ENCODE assay signal across 1 cellular context in the genomic region with DNA sequence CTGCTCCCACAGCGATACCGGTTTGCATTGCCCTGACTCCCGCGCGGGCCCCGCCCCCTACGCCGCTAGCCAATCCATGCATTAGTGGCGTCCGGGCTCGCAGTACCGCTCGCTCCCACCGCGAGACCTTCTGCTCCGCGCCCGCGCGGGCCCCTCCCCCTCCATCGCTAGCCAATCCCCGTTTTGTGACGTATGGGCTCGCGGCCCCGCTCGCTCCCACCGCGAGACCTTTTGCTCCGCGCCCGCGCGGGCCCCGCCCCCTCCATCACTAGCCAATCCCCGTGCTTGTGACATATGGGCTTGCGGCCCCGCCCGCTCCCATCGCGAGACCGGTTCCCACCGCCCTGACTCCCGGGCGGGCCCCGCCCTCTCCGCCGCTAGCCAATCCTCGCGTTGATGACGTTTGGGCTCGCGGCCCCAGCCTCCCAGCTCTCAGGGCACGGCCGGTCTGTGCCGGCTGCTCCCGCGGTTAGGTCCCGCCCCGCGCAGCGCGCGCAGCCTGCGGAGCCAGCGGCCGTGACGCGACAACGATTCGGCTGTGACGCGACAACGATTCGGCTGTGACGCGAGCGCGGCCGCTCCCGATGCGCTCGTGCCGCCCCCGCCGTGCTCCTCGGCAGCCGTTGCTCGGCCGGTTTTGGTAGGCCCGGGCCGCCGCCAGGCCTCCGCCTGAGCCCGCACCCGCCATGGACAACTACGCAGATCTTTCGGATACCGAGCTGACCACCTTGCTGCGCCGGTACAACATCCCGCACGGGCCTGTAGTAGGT.
TF ChIP-seq lines count a peak whose summit lies in the region.

A gene (plus strand): TSS at position 497 of the 770 bp plus-strand sequence. CDS start 190 bp downstream, at position 687.

TF ChIP-seq in K562, 482 proteins besides CTCF, POLR2A, EP300 and RAD21 (continued from another document and continues in another):
- TF ChIP-seq, protein P1, sequence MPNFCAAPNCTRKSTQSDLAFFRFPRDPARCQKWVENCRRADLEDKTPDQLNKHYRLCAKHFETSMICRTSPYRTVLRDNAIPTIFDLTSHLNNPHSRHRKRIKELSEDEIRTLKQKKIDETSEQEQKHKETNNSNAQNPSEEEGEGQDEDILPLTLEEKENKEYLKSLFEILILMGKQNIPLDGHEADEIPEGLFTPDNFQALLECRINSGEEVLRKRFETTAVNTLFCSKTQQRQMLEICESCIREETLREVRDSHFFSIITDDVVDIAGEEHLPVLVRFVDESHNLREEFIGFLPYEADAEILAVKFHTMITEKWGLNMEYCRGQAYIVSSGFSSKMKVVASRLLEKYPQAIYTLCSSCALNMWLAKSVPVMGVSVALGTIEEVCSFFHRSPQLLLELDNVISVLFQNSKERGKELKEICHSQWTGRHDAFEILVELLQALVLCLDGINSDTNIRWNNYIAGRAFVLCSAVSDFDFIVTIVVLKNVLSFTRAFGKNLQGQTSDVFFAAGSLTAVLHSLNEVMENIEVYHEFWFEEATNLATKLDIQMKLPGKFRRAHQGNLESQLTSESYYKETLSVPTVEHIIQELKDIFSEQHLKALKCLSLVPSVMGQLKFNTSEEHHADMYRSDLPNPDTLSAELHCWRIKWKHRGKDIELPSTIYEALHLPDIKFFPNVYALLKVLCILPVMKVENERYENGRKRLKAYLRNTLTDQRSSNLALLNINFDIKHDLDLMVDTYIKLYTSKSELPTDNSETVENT (CRISPR knock-in tag; IDR thresholded peaks at IDR 0.05): peak; percentile 30; the same call in 1 of the 2 replicates
- TF ChIP-seq GTF2F1 (IDR thresholded peaks at IDR 0.05; ENCODE audit: low read depth, low read length) (no peak), SP2 (IDR thresholded peaks at IDR 0.05; ENCODE audit: extremely low read depth, low read depth, low read length, poor library complexity, severe bottlenecking) (no peak), TBL1XR1 (IDR thresholded peaks at IDR 0.05; ENCODE audit: low read length in 2 of 2) (peak in 1 of 2 experiments; percentile 88; a peak in 2 of 4 replicates), CXXC5 (CRISPR knock-in tag; IDR thresholded peaks at IDR 0.05) (peak; percentile 88), SAFB (IDR thresholded peaks at IDR 0.05; ENCODE audit: borderline replicate concordance, low read depth, low read length) (no peak), EZH2 (IDR thresholded peaks at IDR 0.05; ENCODE audit: borderline replicate concordance, low read depth, low read length) (no peak), POU5F1 (IDR thresholded peaks at IDR 0.05; ENCODE audit: borderline replicate concordance, low read depth, low read length, partially characterized antibody) (no peak), ZNF124 (CRISPR knock-in tag; IDR thresholded peaks at IDR 0.05) (no peak), KDM5B (IDR thresholded peaks at IDR 0.05; ENCODE audit: insufficient replicate concordance, low read depth, low read length) (peak; percentile 60), TARDBP (IDR thresholded peaks at IDR 0.05) (peak; percentile 98), SIN3B (IDR thresholded peaks at IDR 0.05; ENCODE audit: low read depth) (peak; percentile 56; the same call in 1 of the 2 replicates), ZNF165 (CRISPR knock-in tag; IDR thresholded peaks at IDR 0.05; ENCODE audit: borderline replicate concordance) (no peak), MBD2 (IDR thresholded peaks at IDR 0.05; ENCODE audit: borderline replicate concordance, low read depth) (peak; percentile 55; the same call in 1 of the 2 replicates), ILF3 (IDR thresholded peaks at IDR 0.05; ENCODE audit: borderline replicate concordance) (no peak), NCOA6 (IDR thresholded peaks at IDR 0.05) (no peak), MAFF (IDR thresholded peaks at IDR 0.05; ENCODE audit: low read length) (peak; percentile 27; the same call in 1 of the 2 replicates), JUN (IDR thresholded peaks at IDR 0.05; ENCODE audit: borderline replicate concordance, low read depth, low read length) (no peak), JUN (CRISPR knock-in tag; IDR thresholded peaks at IDR 0.05; ENCODE audit: borderline replicate concordance) (no peak; the same call in 1 of the 2 replicates), CTBP1 (IDR thresholded peaks at IDR 0.05; ENCODE audit: borderline replicate concordance) (peak; percentile 51), NR2C2 (CRISPR knock-in tag; IDR thresholded peaks at IDR 0.05) (peak; percentile 39; the same call in 1 of the 2 replicates), NR2C2 (tag; IDR thresholded peaks at IDR 0.05) (peak; percentile 40; the same call in 1 of the 2 replicates), MEIS2 (IDR thresholded peaks at IDR 0.05; ENCODE audit: partially characterized antibody) (peak; percentile 68), NFIX (CRISPR knock-in tag; IDR thresholded peaks at IDR 0.05; ENCODE audit: low read depth) (no peak), ZNF561 (CRISPR knock-in tag; conservative IDR thresholded peaks at IDR 0.05) (no peak), RB1 (IDR thresholded peaks at IDR 0.05; ENCODE audit: low read depth) (peak; percentile 82)
- TF ChIP-seq, protein P2, sequence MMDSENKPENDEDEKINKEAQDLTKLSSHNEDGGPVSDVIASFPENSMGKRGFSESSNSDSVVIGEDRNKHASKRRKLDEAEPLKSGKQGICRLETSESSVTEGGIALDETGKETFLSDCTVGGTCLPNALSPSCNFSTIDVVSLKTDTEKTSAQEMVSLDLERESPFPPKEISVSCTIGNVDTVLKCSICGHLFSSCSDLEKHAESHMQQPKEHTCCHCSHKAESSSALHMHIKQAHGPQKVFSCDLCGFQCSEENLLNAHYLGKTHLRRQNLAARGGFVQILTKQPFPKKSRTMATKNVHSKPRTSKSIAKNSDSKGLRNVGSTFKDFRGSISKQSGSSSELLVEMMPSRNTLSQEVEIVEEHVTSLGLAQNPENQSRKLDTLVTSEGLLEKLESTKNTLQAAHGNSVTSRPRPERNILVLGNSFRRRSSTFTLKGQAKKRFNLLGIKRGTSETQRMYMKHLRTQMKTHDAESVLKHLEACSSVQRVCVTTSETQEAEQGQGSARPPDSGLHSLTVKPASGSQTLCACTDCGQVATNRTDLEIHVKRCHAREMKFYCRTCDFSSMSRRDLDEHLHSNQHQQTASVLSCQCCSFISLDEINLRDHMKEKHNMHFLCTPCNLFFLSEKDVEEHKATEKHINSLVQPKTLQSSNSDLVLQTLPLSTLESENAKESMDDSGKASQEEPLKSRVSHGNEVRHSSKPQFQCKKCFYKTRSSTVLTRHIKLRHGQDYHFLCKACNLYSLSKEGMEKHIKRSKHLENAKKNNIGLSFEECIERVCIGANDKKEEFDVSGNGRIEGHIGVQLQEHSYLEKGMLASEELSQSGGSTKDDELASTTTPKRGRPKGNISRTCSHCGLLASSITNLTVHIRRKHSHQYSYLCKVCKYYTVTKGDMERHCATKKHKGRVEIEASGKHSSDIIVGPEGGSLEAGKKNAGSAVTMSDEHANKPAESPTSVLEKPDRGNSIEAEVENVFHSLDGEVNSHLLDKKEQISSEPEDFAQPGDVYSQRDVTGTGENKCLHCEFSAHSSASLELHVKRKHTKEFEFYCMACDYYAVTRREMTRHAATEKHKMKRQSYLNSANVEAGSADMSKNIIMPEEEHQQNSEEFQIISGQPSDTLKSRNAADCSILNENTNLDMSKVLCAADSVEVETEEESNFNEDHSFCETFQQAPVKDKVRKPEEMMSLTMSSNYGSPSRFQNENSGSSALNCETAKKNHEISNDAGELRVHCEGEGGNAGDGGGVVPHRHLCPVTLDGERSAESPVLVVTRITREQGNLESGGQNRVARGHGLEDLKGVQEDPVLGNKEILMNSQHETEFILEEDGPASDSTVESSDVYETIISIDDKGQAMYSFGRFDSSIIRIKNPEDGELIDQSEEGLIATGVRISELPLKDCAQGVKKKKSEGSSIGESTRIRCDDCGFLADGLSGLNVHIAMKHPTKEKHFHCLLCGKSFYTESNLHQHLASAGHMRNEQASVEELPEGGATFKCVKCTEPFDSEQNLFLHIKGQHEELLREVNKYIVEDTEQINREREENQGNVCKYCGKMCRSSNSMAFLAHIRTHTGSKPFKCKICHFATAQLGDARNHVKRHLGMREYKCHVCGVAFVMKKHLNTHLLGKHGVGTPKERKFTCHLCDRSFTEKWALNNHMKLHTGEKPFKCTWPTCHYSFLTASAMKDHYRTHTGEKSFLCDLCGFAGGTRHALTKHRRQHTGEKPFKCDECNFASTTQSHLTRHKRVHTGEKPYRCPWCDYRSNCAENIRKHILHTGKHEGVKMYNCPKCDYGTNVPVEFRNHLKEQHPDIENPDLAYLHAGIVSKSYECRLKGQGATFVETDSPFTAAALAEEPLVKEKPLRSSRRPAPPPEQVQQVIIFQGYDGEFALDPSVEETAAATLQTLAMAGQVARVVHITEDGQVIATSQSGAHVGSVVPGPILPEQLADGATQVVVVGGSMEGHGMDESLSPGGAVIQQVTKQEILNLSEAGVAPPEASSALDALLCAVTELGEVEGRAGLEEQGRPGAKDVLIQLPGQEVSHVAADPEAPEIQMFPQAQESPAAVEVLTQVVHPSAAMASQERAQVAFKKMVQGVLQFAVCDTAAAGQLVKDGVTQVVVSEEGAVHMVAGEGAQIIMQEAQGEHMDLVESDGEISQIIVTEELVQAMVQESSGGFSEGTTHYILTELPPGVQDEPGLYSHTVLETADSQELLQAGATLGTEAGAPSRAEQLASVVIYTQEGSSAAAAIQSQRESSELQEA (IDR thresholded peaks at IDR 0.05; ENCODE audit: low read depth): no peak
- TF ChIP-seq, protein P3, sequence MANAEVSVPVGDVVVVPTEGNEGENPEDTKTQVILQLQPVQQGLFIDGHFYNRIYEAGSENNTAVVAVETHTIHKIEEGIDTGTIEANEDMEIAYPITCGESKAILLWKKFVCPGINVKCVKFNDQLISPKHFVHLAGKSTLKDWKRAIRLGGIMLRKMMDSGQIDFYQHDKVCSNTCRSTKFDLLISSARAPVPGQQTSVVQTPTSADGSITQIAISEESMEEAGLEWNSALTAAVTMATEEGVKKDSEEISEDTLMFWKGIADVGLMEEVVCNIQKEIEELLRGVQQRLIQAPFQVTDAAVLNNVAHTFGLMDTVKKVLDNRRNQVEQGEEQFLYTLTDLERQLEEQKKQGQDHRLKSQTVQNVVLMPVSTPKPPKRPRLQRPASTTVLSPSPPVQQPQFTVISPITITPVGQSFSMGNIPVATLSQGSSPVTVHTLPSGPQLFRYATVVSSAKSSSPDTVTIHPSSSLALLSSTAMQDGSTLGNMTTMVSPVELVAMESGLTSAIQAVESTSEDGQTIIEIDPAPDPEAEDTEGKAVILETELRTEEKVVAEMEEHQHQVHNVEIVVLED (CRISPR knock-in tag; IDR thresholded peaks at IDR 0.05): peak; percentile 65
- TF ChIP-seq, protein P4, sequence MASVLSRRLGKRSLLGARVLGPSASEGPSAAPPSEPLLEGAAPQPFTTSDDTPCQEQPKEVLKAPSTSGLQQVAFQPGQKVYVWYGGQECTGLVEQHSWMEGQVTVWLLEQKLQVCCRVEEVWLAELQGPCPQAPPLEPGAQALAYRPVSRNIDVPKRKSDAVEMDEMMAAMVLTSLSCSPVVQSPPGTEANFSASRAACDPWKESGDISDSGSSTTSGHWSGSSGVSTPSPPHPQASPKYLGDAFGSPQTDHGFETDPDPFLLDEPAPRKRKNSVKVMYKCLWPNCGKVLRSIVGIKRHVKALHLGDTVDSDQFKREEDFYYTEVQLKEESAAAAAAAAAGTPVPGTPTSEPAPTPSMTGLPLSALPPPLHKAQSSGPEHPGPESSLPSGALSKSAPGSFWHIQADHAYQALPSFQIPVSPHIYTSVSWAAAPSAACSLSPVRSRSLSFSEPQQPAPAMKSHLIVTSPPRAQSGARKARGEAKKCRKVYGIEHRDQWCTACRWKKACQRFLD (CRISPR knock-in tag; IDR thresholded peaks at IDR 0.05): no peak
- TF ChIP-seq, protein P5, sequence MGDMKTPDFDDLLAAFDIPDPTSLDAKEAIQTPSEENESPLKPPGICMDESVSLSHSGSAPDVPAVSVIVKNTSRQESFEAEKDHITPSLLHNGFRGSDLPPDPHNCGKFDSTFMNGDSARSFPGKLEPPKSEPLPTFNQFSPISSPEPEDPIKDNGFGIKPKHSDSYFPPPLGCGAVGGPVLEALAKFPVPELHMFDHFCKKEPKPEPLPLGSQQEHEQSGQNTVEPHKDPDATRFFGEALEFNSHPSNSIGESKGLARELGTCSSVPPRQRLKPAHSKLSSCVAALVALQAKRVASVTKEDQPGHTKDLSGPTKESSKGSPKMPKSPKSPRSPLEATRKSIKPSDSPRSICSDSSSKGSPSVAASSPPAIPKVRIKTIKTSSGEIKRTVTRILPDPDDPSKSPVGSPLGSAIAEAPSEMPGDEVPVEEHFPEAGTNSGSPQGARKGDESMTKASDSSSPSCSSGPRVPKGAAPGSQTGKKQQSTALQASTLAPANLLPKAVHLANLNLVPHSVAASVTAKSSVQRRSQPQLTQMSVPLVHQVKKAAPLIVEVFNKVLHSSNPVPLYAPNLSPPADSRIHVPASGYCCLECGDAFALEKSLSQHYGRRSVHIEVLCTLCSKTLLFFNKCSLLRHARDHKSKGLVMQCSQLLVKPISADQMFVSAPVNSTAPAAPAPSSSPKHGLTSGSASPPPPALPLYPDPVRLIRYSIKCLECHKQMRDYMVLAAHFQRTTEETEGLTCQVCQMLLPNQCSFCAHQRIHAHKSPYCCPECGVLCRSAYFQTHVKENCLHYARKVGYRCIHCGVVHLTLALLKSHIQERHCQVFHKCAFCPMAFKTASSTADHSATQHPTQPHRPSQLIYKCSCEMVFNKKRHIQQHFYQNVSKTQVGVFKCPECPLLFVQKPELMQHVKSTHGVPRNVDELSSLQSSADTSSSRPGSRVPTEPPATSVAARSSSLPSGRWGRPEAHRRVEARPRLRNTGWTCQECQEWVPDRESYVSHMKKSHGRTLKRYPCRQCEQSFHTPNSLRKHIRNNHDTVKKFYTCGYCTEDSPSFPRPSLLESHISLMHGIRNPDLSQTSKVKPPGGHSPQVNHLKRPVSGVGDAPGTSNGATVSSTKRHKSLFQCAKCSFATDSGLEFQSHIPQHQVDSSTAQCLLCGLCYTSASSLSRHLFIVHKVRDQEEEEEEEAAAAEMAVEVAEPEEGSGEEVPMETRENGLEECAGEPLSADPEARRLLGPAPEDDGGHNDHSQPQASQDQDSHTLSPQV (IDR thresholded peaks at IDR 0.05): no peak
- TF ChIP-seq, protein P6, sequence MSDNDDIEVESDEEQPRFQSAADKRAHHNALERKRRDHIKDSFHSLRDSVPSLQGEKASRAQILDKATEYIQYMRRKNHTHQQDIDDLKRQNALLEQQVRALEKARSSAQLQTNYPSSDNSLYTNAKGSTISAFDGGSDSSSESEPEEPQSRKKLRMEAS (CRISPR knock-in tag; IDR thresholded peaks at IDR 0.05): peak; percentile 78
- TF ChIP-seq, protein P7, sequence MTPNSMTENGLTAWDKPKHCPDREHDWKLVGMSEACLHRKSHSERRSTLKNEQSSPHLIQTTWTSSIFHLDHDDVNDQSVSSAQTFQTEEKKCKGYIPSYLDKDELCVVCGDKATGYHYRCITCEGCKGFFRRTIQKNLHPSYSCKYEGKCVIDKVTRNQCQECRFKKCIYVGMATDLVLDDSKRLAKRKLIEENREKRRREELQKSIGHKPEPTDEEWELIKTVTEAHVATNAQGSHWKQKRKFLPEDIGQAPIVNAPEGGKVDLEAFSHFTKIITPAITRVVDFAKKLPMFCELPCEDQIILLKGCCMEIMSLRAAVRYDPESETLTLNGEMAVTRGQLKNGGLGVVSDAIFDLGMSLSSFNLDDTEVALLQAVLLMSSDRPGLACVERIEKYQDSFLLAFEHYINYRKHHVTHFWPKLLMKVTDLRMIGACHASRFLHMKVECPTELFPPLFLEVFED (CRISPR knock-in tag; conservative IDR thresholded peaks at IDR 0.05): no peak
- TF ChIP-seq, protein P8, sequence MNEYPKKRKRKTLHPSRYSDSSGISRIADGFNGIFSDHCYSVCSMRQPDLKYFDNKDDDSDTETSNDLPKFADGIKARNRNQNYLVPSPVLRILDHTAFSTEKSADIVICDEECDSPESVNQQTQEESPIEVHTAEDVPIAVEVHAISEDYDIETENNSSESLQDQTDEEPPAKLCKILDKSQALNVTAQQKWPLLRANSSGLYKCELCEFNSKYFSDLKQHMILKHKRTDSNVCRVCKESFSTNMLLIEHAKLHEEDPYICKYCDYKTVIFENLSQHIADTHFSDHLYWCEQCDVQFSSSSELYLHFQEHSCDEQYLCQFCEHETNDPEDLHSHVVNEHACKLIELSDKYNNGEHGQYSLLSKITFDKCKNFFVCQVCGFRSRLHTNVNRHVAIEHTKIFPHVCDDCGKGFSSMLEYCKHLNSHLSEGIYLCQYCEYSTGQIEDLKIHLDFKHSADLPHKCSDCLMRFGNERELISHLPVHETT (CRISPR knock-in tag; conservative IDR thresholded peaks at IDR 0.05 in 1 of 2, IDR thresholded peaks at IDR 0.05 in 1 of 2): peak in 1 of 2 experiments; percentile 71; a peak in 2 of 4 replicates
